25 cellular contexts compared by ENCODE assay signal in the genomic region with DNA sequence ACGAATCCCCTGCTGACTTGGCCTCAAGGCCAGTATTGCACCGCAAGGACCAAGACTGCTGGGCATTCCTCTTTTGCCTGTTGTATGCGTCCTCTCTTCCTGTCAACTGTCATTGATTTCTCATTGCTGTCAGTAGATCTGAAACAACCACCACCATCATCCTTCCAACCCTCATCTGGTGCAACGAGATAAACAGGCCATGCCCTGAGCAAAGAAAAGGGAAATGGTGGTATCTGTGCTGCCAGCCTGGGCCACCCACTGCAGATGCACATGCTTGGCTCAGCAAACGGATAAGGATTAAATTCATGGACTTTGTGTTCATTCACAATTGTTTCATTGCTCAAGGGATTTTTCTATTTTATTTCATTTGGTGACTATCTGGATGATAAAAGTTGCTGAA. TPM values are rescaled to one million over a fixed set of nuclear protein-coding genes. Genes with fewer than 3 reads are reported as not detected.
"Had no signal": no experiment of that assay in that cellular context is flagged by ENCODE, and none has a peak within 500 bp of the region (broad histone marks: within the 10 kb centered on the region; RNA-seq: fewer than 3 reads in every experiment).

No MANE protein-coding gene starts in this region.

- ATAC-seq: activated CD4-positive, alpha-beta T cell treated with anti-CD3 and anti-CD28 coated beads for 36 hours; activated naive CD4-positive, alpha-beta T cell treated with anti-CD3 and anti-CD28 coated beads, Interleukin-2, amount 50 U/mL, for 72 hours; esophagus mucosa; left colon; right lobe of liver had no signal

- H3K27me3 Mint-ChIP-seq: activated B cell treated with CpG ODN at 0.5 μM for 24 hours; activated CD4-positive, alpha-beta T cell treated with anti-CD3 and anti-CD28 coated beads for 36 hours had no signal

- H3K4me3 ChIP-seq: breast epithelium, right lobe of liver, tibial nerve had no signal

- H3K27me3 ChIP-seq: breast epithelium, right lobe of liver, tibial nerve had no signal

- H3K9me3 Mint-ChIP-seq: activated B cell treated with CpG ODN at 0.5 μM for 24 hours; activated naive CD4-positive, alpha-beta T cell treated with anti-CD3 and anti-CD28 coated beads, Interleukin-2, amount 50 U/mL, for 72 hours; immature natural killer cell; nephron had no signal

- H3K27ac Mint-ChIP-seq: activated B cell treated with CpG ODN at 0.5 μM for 24 hours; activated CD4-positive, alpha-beta T cell treated with anti-CD3 and anti-CD28 coated beads for 36 hours; activated naive CD4-positive, alpha-beta T cell treated with anti-CD3 and anti-CD28 coated beads, Interleukin-2, amount 50 U/mL, for 72 hours; nephron had no signal

- DNase-seq: activated B cell treated with CpG ODN at 0.5 μM for 24 hours; activated CD4-positive, alpha-beta T cell treated with anti-CD3 and anti-CD28 coated beads for 36 hours; activated CD8-positive, alpha-beta memory T cell treated with anti-CD3 and anti-CD28 coated beads, Interleukin-2, amount 50 U/mL, for 4 hours; activated gamma-delta T cell treated with Interleukin-2 at 50 U/mL for 16 hours; activated T-cell treated with anti-CD3 and anti-CD28 coated beads, Interleukin-2, amount 50 U/mL, for 1 hour; central memory CD4-positive, alpha-beta T cell; foreskin fibroblast; head of caudate nucleus; hypothalamus; immature natural killer cell; left colon; mammary epithelial cell; midbrain; posterior cingulate gyrus; stimulated activated CD4-positive, alpha-beta T cell treated with anti-CD3 and anti-CD28 coated beads, Interleukin-2, amount 100 ng/mL, for 48 hours; stimulated activated naive CD4-positive, alpha-beta T cell treated with Interleukin-2 at 50 U/mL for 16 hours; T-helper 1 cell had no signal

- H3K9me3 ChIP-seq: breast epithelium, right lobe of liver, tibial nerve had no signal

- H3K4me1 Mint-ChIP-seq: activated B cell treated with CpG ODN at 0.5 μM for 24 hours; activated CD4-positive, alpha-beta T cell treated with anti-CD3 and anti-CD28 coated beads for 36 hours had no signal

- H3K4me1 ChIP-seq: breast epithelium, right lobe of liver, tibial nerve had no signal

- H3K4me3 Mint-ChIP-seq: activated B cell treated with CpG ODN at 0.5 μM for 24 hours; activated CD4-positive, alpha-beta T cell treated with anti-CD3 and anti-CD28 coated beads for 36 hours; immature natural killer cell; nephron had no signal

- H3K27ac ChIP-seq: breast epithelium, right lobe of liver, tibial nerve had no signal

RNA-seq across cellular contexts. Expression of gene OXCT2, which starts 13.6 kb away (rescaled TPM):
- total RNA-seq: skeletal muscle tissue had no signal

RNA-seq across cellular contexts. Expression of gene BMP8B, which starts 31.2 kb away (rescaled TPM):
- total RNA-seq: mammary epithelial cell had no signal
- polyA plus RNA-seq: endothelial cell of umbilical vein had no signal
